1 cellular context compared by ENCODE assay signal in the genomic region with DNA sequence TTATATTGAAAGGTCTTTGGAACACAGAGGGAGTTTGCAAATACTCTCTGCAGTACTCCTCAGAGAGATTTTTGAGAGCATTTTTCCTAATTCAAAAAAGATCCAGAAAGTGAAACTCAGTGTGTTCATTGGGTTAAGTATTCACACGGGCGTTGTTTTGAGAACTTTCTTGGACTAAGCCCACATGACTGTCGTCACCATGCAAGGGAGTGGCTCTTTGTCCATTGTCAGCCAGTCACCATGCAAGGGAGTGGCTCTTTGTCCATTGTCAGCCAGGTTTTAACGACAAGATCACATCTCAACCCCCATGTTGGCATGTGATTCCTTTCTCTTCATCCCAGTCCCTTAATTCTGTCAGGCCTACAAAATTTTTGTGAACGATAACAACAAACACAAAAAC.
A peak's percentile ranks its signal among the peaks of the same experiment; 100 is the strongest.
TF ChIP-seq lines count a peak whose summit lies in the region.

No MANE protein-coding gene starts in this region.

TF ChIP-seq in HepG2, 621 proteins besides CTCF, POLR2A, EP300 and RAD21:
- TF ChIP-seq ZSCAN31 (CRISPR knock-in tag; IDR thresholded peaks at IDR 0.05; ENCODE audit: low read depth) = no peak
- TF ChIP-seq EHMT2 (IDR thresholded peaks at IDR 0.05; ENCODE audit: borderline replicate concordance, low read depth, low read length) = no peak
- TF ChIP-seq SOX13 (IDR thresholded peaks at IDR 0.05) = no peak
- peak in 1 of 2 experiments; percentile 45; a peak in 2 of 4 replicates for TF ChIP-seq SOX13 (CRISPR knock-in tag; conservative IDR thresholded peaks at IDR 0.05 in 1 of 2, IDR thresholded peaks at IDR 0.05 in 1 of 2)
